In genomic region chr11:62516736-62517371, GRCh38 we compare ENCODE assay signal across 1 cellular context.
TF ChIP-seq lines count a peak whose summit lies in the region.

No MANE protein-coding gene starts in this region.

TF ChIP-seq in HepG2, 621 proteins besides CTCF, POLR2A, EP300 and RAD21:
- TF ChIP-seq, protein P1, sequence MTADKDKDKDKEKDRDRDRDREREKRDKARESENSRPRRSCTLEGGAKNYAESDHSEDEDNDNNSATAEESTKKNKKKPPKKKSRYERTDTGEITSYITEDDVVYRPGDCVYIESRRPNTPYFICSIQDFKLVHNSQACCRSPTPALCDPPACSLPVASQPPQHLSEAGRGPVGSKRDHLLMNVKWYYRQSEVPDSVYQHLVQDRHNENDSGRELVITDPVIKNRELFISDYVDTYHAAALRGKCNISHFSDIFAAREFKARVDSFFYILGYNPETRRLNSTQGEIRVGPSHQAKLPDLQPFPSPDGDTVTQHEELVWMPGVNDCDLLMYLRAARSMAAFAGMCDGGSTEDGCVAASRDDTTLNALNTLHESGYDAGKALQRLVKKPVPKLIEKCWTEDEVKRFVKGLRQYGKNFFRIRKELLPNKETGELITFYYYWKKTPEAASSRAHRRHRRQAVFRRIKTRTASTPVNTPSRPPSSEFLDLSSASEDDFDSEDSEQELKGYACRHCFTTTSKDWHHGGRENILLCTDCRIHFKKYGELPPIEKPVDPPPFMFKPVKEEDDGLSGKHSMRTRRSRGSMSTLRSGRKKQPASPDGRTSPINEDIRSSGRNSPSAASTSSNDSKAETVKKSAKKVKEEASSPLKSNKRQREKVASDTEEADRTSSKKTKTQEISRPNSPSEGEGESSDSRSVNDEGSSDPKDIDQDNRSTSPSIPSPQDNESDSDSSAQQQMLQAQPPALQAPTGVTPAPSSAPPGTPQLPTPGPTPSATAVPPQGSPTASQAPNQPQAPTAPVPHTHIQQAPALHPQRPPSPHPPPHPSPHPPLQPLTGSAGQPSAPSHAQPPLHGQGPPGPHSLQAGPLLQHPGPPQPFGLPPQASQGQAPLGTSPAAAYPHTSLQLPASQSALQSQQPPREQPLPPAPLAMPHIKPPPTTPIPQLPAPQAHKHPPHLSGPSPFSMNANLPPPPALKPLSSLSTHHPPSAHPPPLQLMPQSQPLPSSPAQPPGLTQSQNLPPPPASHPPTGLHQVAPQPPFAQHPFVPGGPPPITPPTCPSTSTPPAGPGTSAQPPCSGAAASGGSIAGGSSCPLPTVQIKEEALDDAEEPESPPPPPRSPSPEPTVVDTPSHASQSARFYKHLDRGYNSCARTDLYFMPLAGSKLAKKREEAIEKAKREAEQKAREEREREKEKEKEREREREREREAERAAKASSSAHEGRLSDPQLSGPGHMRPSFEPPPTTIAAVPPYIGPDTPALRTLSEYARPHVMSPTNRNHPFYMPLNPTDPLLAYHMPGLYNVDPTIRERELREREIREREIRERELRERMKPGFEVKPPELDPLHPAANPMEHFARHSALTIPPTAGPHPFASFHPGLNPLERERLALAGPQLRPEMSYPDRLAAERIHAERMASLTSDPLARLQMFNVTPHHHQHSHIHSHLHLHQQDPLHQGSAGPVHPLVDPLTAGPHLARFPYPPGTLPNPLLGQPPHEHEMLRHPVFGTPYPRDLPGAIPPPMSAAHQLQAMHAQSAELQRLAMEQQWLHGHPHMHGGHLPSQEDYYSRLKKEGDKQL (CRISPR knock-in tag; IDR thresholded peaks at IDR 0.05; ENCODE audit: low read depth): no peak
- TF ChIP-seq IRF1 (CRISPR knock-in tag; IDR thresholded peaks at IDR 0.05; ENCODE audit: low read depth) (no peak), RARA (CRISPR knock-in tag; IDR thresholded peaks at IDR 0.05) (peak; percentile 28; the same call in 1 of the 2 replicates), HNF4A (CRISPR knock-in tag; IDR thresholded peaks at IDR 0.05) (peak; percentile 54; the same call in 1 of the 2 replicates), NR2F6 (IDR thresholded peaks at IDR 0.05) (peak; percentile 23), NR2F6 (CRISPR knock-in tag; IDR thresholded peaks at IDR 0.05) (no peak), ZNF788 (CRISPR knock-in tag; IDR thresholded peaks at IDR 0.05; ENCODE audit: borderline replicate concordance) (no peak), THYN1 (CRISPR knock-in tag; IDR thresholded peaks at IDR 0.05; ENCODE audit: borderline replicate concordance, low read depth) (no peak), NCOR1 (IDR thresholded peaks at IDR 0.05; ENCODE audit: borderline replicate concordance, low read length) (peak; percentile 68), CHD4 (IDR thresholded peaks at IDR 0.05; ENCODE audit: borderline replicate concordance, low read length) (no peak), TOPORS (CRISPR knock-in tag; IDR thresholded peaks at IDR 0.05) (no peak), BRF2 (CRISPR knock-in tag; IDR thresholded peaks at IDR 0.05) (no peak), ZNF292 (CRISPR knock-in tag; IDR thresholded peaks at IDR 0.05; ENCODE audit: borderline replicate concordance, low read depth) (no peak), NR2C2 (CRISPR knock-in tag; IDR thresholded peaks at IDR 0.05; ENCODE audit: borderline replicate concordance) (0 out of 2 replicates have a peak, but pooled peaks have one; percentile 21), KAT7 (CRISPR knock-in tag; IDR thresholded peaks at IDR 0.05; ENCODE audit: borderline replicate concordance) (no peak), ZC3H13 (CRISPR knock-in tag; IDR thresholded peaks at IDR 0.05) (peak; percentile 23; the same call in 1 of the 2 replicates), SRY (CRISPR knock-in tag; IDR thresholded peaks at IDR 0.05) (0 out of 2 replicates have a peak, but pooled peaks have one; percentile 24), ZFP1 (CRISPR knock-in tag; IDR thresholded peaks at IDR 0.05) (no peak)
- TF ChIP-seq, protein P2, sequence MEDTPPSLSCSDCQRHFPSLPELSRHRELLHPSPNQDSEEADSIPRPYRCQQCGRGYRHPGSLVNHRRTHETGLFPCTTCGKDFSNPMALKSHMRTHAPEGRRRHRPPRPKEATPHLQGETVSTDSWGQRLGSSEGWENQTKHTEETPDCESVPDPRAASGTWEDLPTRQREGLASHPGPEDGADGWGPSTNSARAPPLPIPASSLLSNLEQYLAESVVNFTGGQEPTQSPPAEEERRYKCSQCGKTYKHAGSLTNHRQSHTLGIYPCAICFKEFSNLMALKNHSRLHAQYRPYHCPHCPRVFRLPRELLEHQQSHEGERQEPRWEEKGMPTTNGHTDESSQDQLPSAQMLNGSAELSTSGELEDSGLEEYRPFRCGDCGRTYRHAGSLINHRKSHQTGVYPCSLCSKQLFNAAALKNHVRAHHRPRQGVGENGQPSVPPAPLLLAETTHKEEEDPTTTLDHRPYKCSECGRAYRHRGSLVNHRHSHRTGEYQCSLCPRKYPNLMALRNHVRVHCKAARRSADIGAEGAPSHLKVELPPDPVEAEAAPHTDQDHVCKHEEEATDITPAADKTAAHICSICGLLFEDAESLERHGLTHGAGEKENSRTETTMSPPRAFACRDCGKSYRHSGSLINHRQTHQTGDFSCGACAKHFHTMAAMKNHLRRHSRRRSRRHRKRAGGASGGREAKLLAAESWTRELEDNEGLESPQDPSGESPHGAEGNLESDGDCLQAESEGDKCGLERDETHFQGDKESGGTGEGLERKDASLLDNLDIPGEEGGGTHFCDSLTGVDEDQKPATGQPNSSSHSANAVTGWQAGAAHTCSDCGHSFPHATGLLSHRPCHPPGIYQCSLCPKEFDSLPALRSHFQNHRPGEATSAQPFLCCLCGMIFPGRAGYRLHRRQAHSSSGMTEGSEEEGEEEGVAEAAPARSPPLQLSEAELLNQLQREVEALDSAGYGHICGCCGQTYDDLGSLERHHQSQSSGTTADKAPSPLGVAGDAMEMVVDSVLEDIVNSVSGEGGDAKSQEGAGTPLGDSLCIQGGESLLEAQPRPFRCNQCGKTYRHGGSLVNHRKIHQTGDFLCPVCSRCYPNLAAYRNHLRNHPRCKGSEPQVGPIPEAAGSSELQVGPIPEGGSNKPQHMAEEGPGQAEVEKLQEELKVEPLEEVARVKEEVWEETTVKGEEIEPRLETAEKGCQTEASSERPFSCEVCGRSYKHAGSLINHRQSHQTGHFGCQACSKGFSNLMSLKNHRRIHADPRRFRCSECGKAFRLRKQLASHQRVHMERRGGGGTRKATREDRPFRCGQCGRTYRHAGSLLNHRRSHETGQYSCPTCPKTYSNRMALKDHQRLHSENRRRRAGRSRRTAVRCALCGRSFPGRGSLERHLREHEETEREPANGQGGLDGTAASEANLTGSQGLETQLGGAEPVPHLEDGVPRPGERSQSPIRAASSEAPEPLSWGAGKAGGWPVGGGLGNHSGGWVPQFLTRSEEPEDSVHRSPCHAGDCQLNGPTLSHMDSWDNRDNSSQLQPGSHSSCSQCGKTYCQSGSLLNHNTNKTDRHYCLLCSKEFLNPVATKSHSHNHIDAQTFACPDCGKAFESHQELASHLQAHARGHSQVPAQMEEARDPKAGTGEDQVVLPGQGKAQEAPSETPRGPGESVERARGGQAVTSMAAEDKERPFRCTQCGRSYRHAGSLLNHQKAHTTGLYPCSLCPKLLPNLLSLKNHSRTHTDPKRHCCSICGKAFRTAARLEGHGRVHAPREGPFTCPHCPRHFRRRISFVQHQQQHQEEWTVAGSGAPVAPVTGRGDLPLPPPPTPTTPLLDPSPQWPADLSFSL (CRISPR knock-in tag; IDR thresholded peaks at IDR 0.05): no peak
